In the genomic region with DNA sequence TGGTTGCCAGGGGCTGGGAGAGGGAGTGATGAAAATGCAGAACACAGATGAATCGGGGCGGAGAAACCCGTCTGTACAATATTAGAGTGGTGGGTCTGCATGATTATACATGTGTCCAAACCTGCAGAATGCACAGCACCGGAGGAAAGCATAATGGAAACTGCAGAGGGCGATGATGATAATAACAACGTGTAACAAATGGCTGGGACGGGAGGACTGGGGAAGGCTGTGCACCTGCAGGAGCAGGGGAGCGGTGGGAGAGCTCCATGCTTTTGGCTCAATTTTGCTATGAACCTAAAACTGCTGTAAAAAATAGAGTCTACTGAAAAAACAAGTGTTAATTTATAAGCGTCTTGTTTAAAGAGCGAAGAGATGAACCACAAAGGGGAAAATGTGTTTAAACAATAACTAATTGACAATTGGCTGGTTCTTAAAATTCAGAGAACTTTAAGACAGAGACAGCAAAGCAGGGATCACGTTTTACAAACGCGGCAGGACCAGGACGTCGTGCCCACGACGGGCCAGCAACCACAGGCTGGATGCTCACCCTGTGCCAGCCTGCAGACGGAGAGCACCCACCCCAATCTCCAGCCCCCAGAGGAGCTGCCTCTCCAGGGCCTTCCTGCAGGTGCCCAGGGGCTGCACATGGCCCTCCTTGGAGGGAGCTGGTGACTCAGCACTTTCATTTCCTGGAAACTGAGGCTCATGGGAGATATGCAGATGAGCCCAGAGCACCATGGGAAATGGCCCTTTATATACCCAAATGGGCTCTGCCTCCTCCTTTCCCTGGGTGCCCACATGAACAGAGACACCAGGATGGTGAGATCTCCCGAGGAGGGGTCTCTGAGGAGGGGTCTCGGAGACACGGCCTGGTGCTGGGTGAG, we compare ENCODE assay signal across 10 cellular contexts. TPM values are rescaled to one million over a fixed set of nuclear protein-coding genes. Genes with fewer than 3 reads are reported as not detected.
DNase-seq lines count a peak whose midpoint lies in the region; ATAC-seq, FAIRE-seq and TF ChIP-seq lines count a peak whose summit lies in the region.
"Had no signal": no experiment of that assay in that cellular context is flagged by ENCODE, and none has a peak within 500 bp of the region (broad histone marks: within the 10 kb centered on the region; RNA-seq: fewer than 3 reads in every experiment).

Gene TEX19 (plus strand): TSS at position 781 of the 884 bp plus-strand sequence. CDS start 2,904 bp downstream, outside the sequence.

- DNase-seq in NCI-H1105 (lab: John Stamatoyannopoulos, UW), result peak; percentile 34
- no peak for DNase-seq in NCI-H1105 treated with DMSO at 0.1 percent for 48 hours (lab: John Stamatoyannopoulos, UW)
- peak; percentile 44 for DNase-seq in HTR-8/SVneo (ENCODE audit: insufficient read length, low spot score)
- DNase-seq in Panc1 (ENCODE audit: low read depth, low spot score), result no peak
- DNase-seq in memory B cell (ENCODE audit: low spot score in 2 of 2), result no peak
- no peak for DNase-seq in AG20443 (ENCODE audit: low spot score)
- no peak for DNase-seq in GM10266 (ENCODE audit: extremely low spot score)

- POLR2A ChIA-PET in Panc1 (lab: Charles Lee), result no interaction called here

- H3K4me1 Mint-ChIP-seq in memory B cell, result peaks cover 5% of the 10 kb centered on the region

- in situ Hi-C loops in Panc1 (cut with HindIII; ENCODE audit: low pct_unique_long_range_greater_than_20kb, low sequenced_read_pairs), result no loop called here

- no peaks in the 10 kb centered on the region for H3K9me3 Mint-ChIP-seq in memory B cell
- H3K9me3 Mint-ChIP-seq: dendritic cell treated with granulocyte-macrophage colony-stimulating factor and Interleukin-4, amounts not matched to agents 40 ng/mL and 50 ng/mL, for 4 days had no signal

- BruUV-seq in Panc1 (replicated peaks; lab: Mats Ljungman, UMichigan), result no TSS peak

- no peaks in the 10 kb centered on the region for H3K36me3 Mint-ChIP-seq in memory B cell

- H3K9me3 ChIP-seq in Panc1 (ENCODE audit: control insufficient read depth, insufficient read depth, low read depth, low read length), result no peaks in the 10 kb centered on the region

- H3K36me3 ChIP-seq in Panc1 (ENCODE audit: control insufficient read depth, insufficient read depth, low read length), result no peaks in the 10 kb centered on the region

- H3K4me3 Mint-ChIP-seq in memory B cell, result no peak within 1 kb of the TSS
- H3K4me3 Mint-ChIP-seq: dendritic cell treated with granulocyte-macrophage colony-stimulating factor and Interleukin-4, amounts not matched to agents 40 ng/mL and 50 ng/mL, for 4 days had no signal

- no peak within 1 kb of the TSS for H3K27ac ChIP-seq in Panc1 (ENCODE audit: low read length)

- FAIRE-seq in HTR-8/SVneo (lab: Jason Lieb, UNC), result no peak

- H3K27ac Mint-ChIP-seq in memory B cell, result no peak within 1 kb of the TSS
- H3K27ac Mint-ChIP-seq: dendritic cell treated with granulocyte-macrophage colony-stimulating factor and Interleukin-4, amounts not matched to agents 40 ng/mL and 50 ng/mL, for 4 days had no signal

- no peaks in the 10 kb centered on the region for H3K27me3 ChIP-seq in Panc1 (ENCODE audit: control insufficient read depth, insufficient read depth, low read length)

- no peak within 1 kb of the TSS for H3K4me3 ChIP-seq in Panc1 (ENCODE audit: low read depth in 2 of 2, low read length in 2 of 2)

- intact Hi-C loops in Panc1 (cut with micrococcal nuclease; ENCODE audit: unreplicated experiment), result no loop called here

- TF ChIP-seq CTCF in Panc1 (IDR thresholded peaks at IDR 0.05) (no peak), GM10266 (IDR thresholded peaks at IDR 0.05; ENCODE audit: control insufficient read depth, insufficient read depth, low read depth, missing control alignments) (no peak)

- CTCF ChIA-PET in Panc1 (lab: Charles Lee), result interaction anchor here (0.5 kb wide), 1 partner anchor 177 kb away, joined by 5 read pairs; no protein-coding TSS in a partner anchor

- H3K27me3 Mint-ChIP-seq in memory B cell, result peaks cover 8% of the 10 kb centered on the region

- ATAC-seq in Panc1 (peak; percentile 60), memory B cell (ENCODE audit: low read depth) (peak; percentile 49), HG02981 (IDR thresholded peaks at IDR 0.05; ENCODE audit: unreplicated experiment) (no peak)

- H3K4me1 ChIP-seq in Panc1 (ENCODE audit: control insufficient read depth, insufficient read depth, low read length), result peaks cover 22% of the 10 kb centered on the region

RNA-seq across cellular contexts. Expression of gene TEX19, which starts in this region (rescaled TPM):
- total RNA-seq in Panc1 (2021; ENCODE audit: unreplicated experiment), result 0.21 TPM
- polyA plus RNA-seq in Panc1 (2012; ENCODE audit: insufficient read length), result not detected
- total RNA-seq: kidney epithelial cell had no signal

Comparison
In these comparisons a context has a peak if more than half of its experiments do, and no peak if none do; other contexts are left out.
1. DNase-seq: peak in NCI-H1105 (single experiment) and HTR-8/SVneo (single experiment); none in NCI-H1105 treated with DMSO at 0.1 percent for 48 hours (single experiment), Panc1 (single experiment), memory B cell (0 of 2), AG20443 (single experiment) and GM10266 (single experiment).
2. Peak in ATAC-seq in Panc1; RNA of the gene not detected or under 1 TPM.